In the genomic region with DNA sequence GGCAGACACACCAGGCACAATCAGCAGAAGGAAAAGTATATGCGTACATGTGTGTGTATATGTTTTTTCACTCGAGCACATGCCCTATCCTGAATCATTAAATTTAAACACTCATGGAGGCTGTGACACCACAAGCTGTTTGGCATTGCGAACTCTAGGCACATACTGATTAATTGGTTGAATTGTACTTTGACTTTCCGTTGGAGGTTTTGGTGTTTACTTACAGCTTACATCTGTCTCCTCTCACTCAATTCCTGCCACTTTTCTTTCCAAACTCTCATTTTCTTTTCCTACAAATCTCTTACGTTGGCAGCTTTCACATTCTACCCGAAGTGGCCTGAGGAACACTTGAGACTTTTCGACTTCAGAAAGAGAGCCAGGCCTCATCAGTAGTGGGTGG, we compare ENCODE assay signal across 23 cellular contexts.
DNase-seq lines count a peak whose midpoint lies in the region; ATAC-seq and TF ChIP-seq lines count a peak whose summit lies in the region.
"Had no signal": no experiment of that assay in that cellular context is flagged by ENCODE, and none has a peak within 500 bp of the region (broad histone marks: within the 10 kb centered on the region; RNA-seq: fewer than 3 reads in every experiment).

No MANE protein-coding gene starts in this region.

- H3F3A ChIP-seq in GM23338 (replicated peaks; ENCODE audit: low read depth) = no peaks in the 10 kb centered on the region

- TF ChIP-seq RAD21 in IMR-90 (IDR thresholded peaks at IDR 0.05; ENCODE audit: low read length) = no peak

- TF ChIP-seq POLR2A in IMR-90 (IDR thresholded peaks at IDR 0.05; ENCODE audit: low read depth, low read length) = no peak

- H3K36me3 ChIP-seq in GM23338 (ENCODE audit: insufficient read depth) (no peaks in the 10 kb centered on the region), IMR-90 (ENCODE audit: control insufficient read depth, insufficient read depth, low read length) (no peaks in the 10 kb centered on the region)
- H3K36me3 ChIP-seq: BE2C, BLaER1 had no signal

- ATAC-seq in GM23338 (no peak), IMR-90 (ENCODE audit: low read depth) (no peak), left lobe of liver (peak; percentile 51), sciatic nerve (no peak), GM21367 (IDR thresholded peaks at IDR 0.05; ENCODE audit: unreplicated experiment) (no peak)
- ATAC-seq: GM12878 had no signal

- peak overlapping the region in 1 of 2 experiments; percentile 34; a peak in 1 of 4 replicates for H4K8ac ChIP-seq in IMR-90 (ENCODE audit: low read depth in 2 of 2, low read length in 2 of 2)

- no peak overlapping the region for H3K4me2 ChIP-seq in GM23338
- peak overlapping the region; percentile 3; the same call in 1 of the 2 replicates for H3K4me2 ChIP-seq in IMR-90 (ENCODE audit: low read depth, low read length)
- H3K4me2 ChIP-seq: BLaER1 had no signal

- WGBS in IMR-90 (ENCODE audit: extremely low coverage in 2 of 2, insufficient read length in 1 of 2), 2 experiments = 100% methylated on average over 1 of the region's 7 CpGs; no CpG with 5 or more reads in 1 of the 2 experiments

- no peaks in the 10 kb centered on the region for H3K79me2 ChIP-seq in GM23338 (replicated peaks; ENCODE audit: insufficient read depth)

- CTCF ChIA-PET in IMR-90 (lab: Yijun Ruan, JAX) = no interaction called here

- H3K4me3 ChIP-seq in GM23338 (no peak overlapping the region), IMR-90 (ENCODE audit: insufficient read depth, low read depth, low read length) (no peak overlapping the region)
- H3K4me3 ChIP-seq: BLaER1, GM12878 had no signal

- H3K23ac ChIP-seq in IMR-90 (ENCODE audit: low read depth, low read length) = no peak overlapping the region; the same call in 1 of the 2 replicates

- no peak overlapping the region for H2AK9ac ChIP-seq in IMR-90 (replicated peaks; ENCODE audit: low read depth, low read length, poor library complexity)

- peaks cover 10% of the 10 kb centered on the region; the same call in 1 of the 2 replicates for H3K9me2 ChIP-seq in GM23338 (ENCODE audit: insufficient read depth)

- H3K27ac Mint-ChIP-seq in GM23338 = no peak overlapping the region
- H3K27ac Mint-ChIP-seq: CD14-positive monocyte; CD4-positive, alpha-beta memory T cell; CD4-positive, CD25-positive, alpha-beta regulatory T cell; CD8-positive, alpha-beta memory T cell had no signal

- H4K20me1 ChIP-seq in GM23338 (replicated peaks; ENCODE audit: insufficient read depth) = no peaks in the 10 kb centered on the region
- no peaks in the 10 kb centered on the region for H4K20me1 ChIP-seq in IMR-90 (ENCODE audit: insufficient read depth, low read length)
- H4K20me1 ChIP-seq: BLaER1 had no signal

- no peak overlapping the region for H3K4ac ChIP-seq in IMR-90 (ENCODE audit: low read depth, low read length)

- H3K9me3 Mint-ChIP-seq in GM23338 = no peaks in the 10 kb centered on the region; the same call in 2 of the 3 replicates

- H2BK15ac ChIP-seq in IMR-90 (ENCODE audit: low read depth, low read length) = no peak overlapping the region

- H2BK120ac ChIP-seq in IMR-90 (ENCODE audit: low read depth, low read length) = peak overlapping the region; percentile 8

- no peak overlapping the region for H4K5ac ChIP-seq in IMR-90 (ENCODE audit: low read depth, low read length)

- POLR2A ChIA-PET in IMR-90 (lab: Charles Lee; ENCODE audit: unreplicated experiment) = no interaction called here

- no peaks in the 10 kb centered on the region for H3K9me1 ChIP-seq in IMR-90 (ENCODE audit: insufficient read depth, low read length)

- dilution Hi-C loops in IMR-90 (cut with HindIII; ENCODE audit: low sequenced_read_pairs, unreplicated experiment) = no loop called here

- 0 out of 2 replicates have a peak overlapping the region, but pooled peaks have one; percentile 39 for H3K14ac ChIP-seq in IMR-90 (replicated peaks; ENCODE audit: low read depth, low read length)

- no peak overlapping the region for H3K56ac ChIP-seq in IMR-90 (ENCODE audit: extremely low read depth, insufficient read depth, low read length)

- H3K27ac ChIP-seq in GM23338 (ENCODE audit: low read depth) (no peak overlapping the region), IMR-90 (ENCODE audit: insufficient read depth, low read length) (no peak overlapping the region)
- H3K27ac ChIP-seq: BLaER1 had no signal

- peaks cover 4% of the 10 kb centered on the region; the same call in 1 of the 3 replicates for H3K36me3 Mint-ChIP-seq in GM23338 (ENCODE audit: low read depth)
- H3K36me3 Mint-ChIP-seq: CD14-positive monocyte; CD4-positive, alpha-beta memory T cell; CD4-positive, CD25-positive, alpha-beta regulatory T cell; CD8-positive, alpha-beta memory T cell had no signal

- H2BK20ac ChIP-seq in IMR-90 (ENCODE audit: low read depth, low read length) = no peak overlapping the region

- H3K4me3 Mint-ChIP-seq in GM23338 = no peak overlapping the region
- H3K4me3 Mint-ChIP-seq: CD14-positive monocyte; CD4-positive, alpha-beta memory T cell; CD4-positive, CD25-positive, alpha-beta regulatory T cell; CD8-positive, alpha-beta memory T cell had no signal

- no TSS peak for BruUV-seq in IMR-90 (replicated peaks; lab: Mats Ljungman, UMichigan)

- intact Hi-C loops in IMR-90 (cut with micrococcal nuclease) (no loop called here), sciatic nerve (cut with DNase I) (no loop called here)

- no peaks in the 10 kb centered on the region for H3K4me1 ChIP-seq in GM23338 (ENCODE audit: insufficient read depth)
- H3K4me1 ChIP-seq in IMR-90 (ENCODE audit: control insufficient read depth, insufficient read depth, low read length) = peaks cover 2% of the 10 kb centered on the region; the same call in 1 of the 2 replicates
- H3K4me1 ChIP-seq: BE2C, BLaER1 had no signal

- H3K79me1 ChIP-seq in IMR-90 (ENCODE audit: low read depth in 1 of 2, low read length in 2 of 2) = no peaks in the 10 kb centered on the region

- H3K9ac ChIP-seq in IMR-90 (ENCODE audit: low read depth, low read length) = no peak overlapping the region
- H3K9ac ChIP-seq: BLaER1 had no signal

- H3K27me3 ChIP-seq in GM23338 (ENCODE audit: insufficient read depth) = no peaks in the 10 kb centered on the region
- peaks cover 2% of the 10 kb centered on the region; the same call in 1 of the 2 replicates for H3K27me3 ChIP-seq in IMR-90 (ENCODE audit: control insufficient read depth, insufficient read depth, low read length)
- H3K27me3 ChIP-seq: BE2C, BLaER1 had no signal

- peak overlapping the region; percentile 18; the same call in 1 of the 2 replicates for H3K18ac ChIP-seq in IMR-90 (ENCODE audit: low read depth, low read length)

- H3K27me3 Mint-ChIP-seq in GM23338 (ENCODE audit: insufficient read depth, low read depth, poor library complexity) = no peaks in the 10 kb centered on the region
- H3K27me3 Mint-ChIP-seq: CD4-positive, alpha-beta memory T cell; CD8-positive, alpha-beta memory T cell had no signal

- H3K9me3 ChIP-seq in IMR-90 (ENCODE audit: control insufficient read depth, insufficient read depth, low read length) = no peaks in the 10 kb centered on the region
- H3K9me3 ChIP-seq: BE2C, BLaER1 had no signal

- H2AFZ ChIP-seq in GM23338 (peak overlapping the region; percentile 90; the same call in 1 of the 2 replicates), IMR-90 (replicated peaks; ENCODE audit: low read length, poor library complexity) (peak overlapping the region; percentile 48)

- no peaks in the 10 kb centered on the region; the same call in 2 of the 3 replicates for H3K4me1 Mint-ChIP-seq in GM23338
- H3K4me1 Mint-ChIP-seq: CD14-positive monocyte; CD4-positive, alpha-beta memory T cell; CD4-positive, CD25-positive, alpha-beta regulatory T cell; CD8-positive, alpha-beta memory T cell had no signal

- no peak overlapping the region for H2BK5ac ChIP-seq in IMR-90 (ENCODE audit: low read depth, low read length, poor library complexity, severe bottlenecking)

- TF ChIP-seq CTCF in GM23338 (conservative IDR thresholded peaks at IDR 0.05; ENCODE audit: low read depth in 2 of 2) (no peak), IMR-90 (conservative IDR thresholded peaks at IDR 0.05; ENCODE audit: low read depth, low read length) (no peak)

- no peak overlapping the region for H2AK5ac ChIP-seq in IMR-90 (ENCODE audit: low read depth, low read length)

- in situ Hi-C loops in IMR-90 (cut with MboI; ENCODE audit: low sequenced_read_pairs) = no loop called here

- DNase-seq in GM23338 (ENCODE audit: low spot score) (no peak), IMR-90 (no peak), left lobe of liver (ENCODE audit: low spot score) (no peak), sciatic nerve (ENCODE audit: low spot score) (no peak), NCI-H2171 treated with DMSO at 0.1 percent for 48 hours (lab: John Stamatoyannopoulos, UW) (no peak)
- DNase-seq: 8988T; ACHN; BE2C; C1 segment of cervical spinal cord; CD4-positive, alpha-beta memory T cell; CD4-positive, CD25-positive, alpha-beta regulatory T cell; CD8-positive, alpha-beta memory T cell; COR-L47; DMS153; DMS53; DMS79; DND-41; EL; GDM1 had no signal

- H4K91ac ChIP-seq in IMR-90 (ENCODE audit: insufficient read depth, low read depth, low read length) = 0 out of 2 replicates have a peak overlapping the region, but pooled peaks have one; percentile 27

TF ChIP-seq in GM23338, 12 proteins besides CTCF, POLR2A, EP300 and RAD21:
- TF ChIP-seq NANOG (IDR thresholded peaks at IDR 0.05; ENCODE audit: borderline replicate concordance) = no peak
- no peak for TF ChIP-seq ZNF331 (CRISPR knock-in tag; IDR thresholded peaks at IDR 0.05; ENCODE audit: low read depth)
- TF ChIP-seq EZH2 (IDR thresholded peaks at IDR 0.05; ENCODE audit: low read depth, unreplicated experiment) = no peak
- TF ChIP-seq CREB1 (CRISPR knock-in tag; IDR thresholded peaks at IDR 0.05; ENCODE audit: low read depth) = no peak
- no peak for TF ChIP-seq JUNB (IDR thresholded peaks at IDR 0.05; ENCODE audit: unreplicated experiment)
- TF ChIP-seq ZNF114 (CRISPR knock-in tag; IDR thresholded peaks at IDR 0.05) = no peak

TF ChIP-seq in IMR-90, 13 proteins besides CTCF, POLR2A, EP300 and RAD21 (continues in another document):
- no peak for TF ChIP-seq SMC3 (IDR thresholded peaks at IDR 0.05; ENCODE audit: low read depth, low read length)
- no peak for TF ChIP-seq CEBPB (IDR thresholded peaks at IDR 0.05; ENCODE audit: low read depth, low read length)
- TF ChIP-seq MXI1 (IDR thresholded peaks at IDR 0.05; ENCODE audit: borderline replicate concordance, low read depth, low read length) = no peak
- TF ChIP-seq RCOR1 (IDR thresholded peaks at IDR 0.05; ENCODE audit: insufficient replicate concordance, low read length) = no peak
- TF ChIP-seq MAZ (IDR thresholded peaks at IDR 0.05; ENCODE audit: borderline replicate concordance, low read depth, low read length) = no peak
- no peak for TF ChIP-seq FOS (IDR thresholded peaks at IDR 0.05; ENCODE audit: low read depth, low read length)
